ENCODE assay signal across 25 cellular contexts in the genomic region with DNA sequence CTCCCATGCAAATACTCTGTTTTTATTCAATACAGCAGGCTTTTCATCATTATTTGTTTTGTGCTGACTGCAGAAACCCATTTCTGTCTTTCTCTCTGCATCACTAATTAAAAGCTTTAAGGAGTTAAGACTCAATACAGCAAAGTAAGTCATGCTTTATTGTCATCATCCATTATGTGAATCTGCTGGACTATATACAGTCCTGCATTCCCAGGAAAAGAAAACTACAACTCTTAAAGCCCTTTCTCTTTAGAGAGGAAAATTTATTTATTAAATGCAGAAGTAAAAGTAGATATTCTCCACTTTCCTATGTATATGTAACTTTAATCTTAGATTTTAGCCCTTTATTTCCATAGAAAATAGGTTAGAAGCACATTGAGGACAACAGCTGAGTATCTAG.
"Had no signal": no experiment of that assay in that cellular context is flagged by ENCODE, and none has a peak within 500 bp of the region (broad histone marks: within the 10 kb centered on the region; RNA-seq: fewer than 3 reads in every experiment).

No MANE protein-coding gene starts in this region.

- H3K27me3 Mint-ChIP-seq: natural killer cell treated with Interleukin-12 subunit alpha and Interleukin-12 subunit beta and Interleukin-15 and Interleukin-18, amount 100 ng/mL, for 72 hours; progenitor cell of endocrine pancreas had no signal

- DNase-seq: effector CD4-positive, alpha-beta T cell; endodermal cell; foreskin melanocyte; heart left ventricle; hippocampal formation; left colon; left ventricle myocardium superior; mesenchymal stem cell; midbrain; nucleus accumbens; pancreas; right cardiac atrium; small intestine; stimulated activated CD4-positive, alpha-beta T cell treated with anti-CD3 and anti-CD28 coated beads, Interleukin-12 subunit alpha, Interleukin-12 subunit beta, amount 100 ng/mL, for 4 hours; stimulated activated naive CD4-positive, alpha-beta T cell treated with Interleukin-2 at 50 U/mL for 16 hours; thyroid gland had no signal

- H3K9ac ChIP-seq: neural progenitor cell had no signal

- H3K4me2 ChIP-seq: neural progenitor cell had no signal

- ATAC-seq: esophagus mucosa; heart left ventricle; left colon; left ventricle myocardium superior; natural killer cell treated with Interleukin-12 subunit alpha and Interleukin-12 subunit beta and Interleukin-15 and Interleukin-18, amount 100 ng/mL, for 72 hours; pancreas; right cardiac atrium had no signal

- H3K27me3 ChIP-seq: heart left ventricle, neural progenitor cell, pancreas, suprapubic skin, thyroid gland had no signal

- H2AFZ ChIP-seq: neural progenitor cell had no signal

- FAIRE-seq: pancreas, small intestine, urothelium cell line had no signal

- H3K27ac ChIP-seq: coronary artery, heart left ventricle, neural progenitor cell, pancreas, suprapubic skin, thyroid gland had no signal

- H3K9me3 ChIP-seq: heart left ventricle, pancreas, suprapubic skin, thyroid gland had no signal

- H3K36me3 Mint-ChIP-seq: natural killer cell treated with Interleukin-12 subunit alpha and Interleukin-12 subunit beta and Interleukin-15 and Interleukin-18, amount 100 ng/mL, for 72 hours; neural progenitor cell; type B pancreatic cell had no signal

- H3K4me3 ChIP-seq: coronary artery, heart left ventricle, lung, neural progenitor cell, pancreas, suprapubic skin, thyroid gland had no signal

- H3K36me3 ChIP-seq: heart left ventricle, neural progenitor cell, pancreas, suprapubic skin, thyroid gland had no signal

- H3K4me1 ChIP-seq: heart left ventricle, pancreas, suprapubic skin, thyroid gland had no signal

- H3K4me3 Mint-ChIP-seq: endodermal cell; natural killer cell treated with Interleukin-12 subunit alpha and Interleukin-12 subunit beta and Interleukin-15 and Interleukin-18, amount 100 ng/mL, for 72 hours; neural progenitor cell; type B pancreatic cell had no signal

- H3K9me3 Mint-ChIP-seq: neural progenitor cell had no signal
